18 cellular contexts compared by ENCODE assay signal in the genomic region with DNA sequence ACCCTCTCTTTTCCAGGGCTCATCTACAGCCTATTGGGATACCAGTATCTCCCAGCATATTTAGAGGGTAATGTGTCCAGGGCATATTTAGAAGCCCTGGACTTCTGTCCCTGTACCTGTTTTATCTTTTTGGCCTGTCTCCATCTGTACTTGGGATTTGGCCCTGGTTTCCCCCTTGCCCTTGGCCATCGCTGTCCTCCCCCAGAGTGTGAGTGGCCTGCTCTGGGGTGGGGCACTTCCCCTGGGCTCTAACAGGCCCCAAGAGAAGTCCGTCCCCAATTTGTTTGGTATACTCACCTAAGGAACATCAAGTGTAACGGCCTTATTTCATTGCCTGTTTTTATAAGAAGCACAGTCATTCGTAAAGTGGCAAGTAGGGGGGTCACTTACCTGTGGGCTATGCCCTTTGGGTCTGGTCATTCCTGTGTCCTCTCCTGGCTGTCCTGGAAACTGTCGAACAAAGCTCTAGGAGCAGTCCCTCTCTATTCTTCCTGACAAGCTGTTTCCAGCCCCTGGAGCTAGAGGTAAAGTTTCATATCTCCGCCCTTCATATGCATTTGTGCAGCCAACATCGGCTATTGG.
DNase-seq lines count a peak whose midpoint lies in the region; ATAC-seq and TF ChIP-seq lines count a peak whose summit lies in the region.
"Had no signal": no experiment of that assay in that cellular context is flagged by ENCODE, and none has a peak within 500 bp of the region (broad histone marks: within the 10 kb centered on the region; RNA-seq: fewer than 3 reads in every experiment).

No MANE protein-coding gene starts in this region.

- H3K36me3 ChIP-seq in heart right ventricle = peaks cover 0 to 87% (median 40%) of the 10 kb centered on the region in 9 donors
- H3K36me3 ChIP-seq in thyroid gland = peaks cover 16 to 32% of the 10 kb centered on the region in 2 donors
- H3K36me3 ChIP-seq in ovary = no peaks in the 10 kb centered on the region
- H3K36me3 ChIP-seq: breast epithelium had no signal

- peak overlapping the region in 4 of 5 experiments; percentile 34 to 69 (median 58) for H3K4me3 Mint-ChIP-seq in brain
- H3K4me3 Mint-ChIP-seq in neural crest cell = peak overlapping the region; percentile 24
- no peak overlapping the region for H3K4me3 Mint-ChIP-seq in activated CD4-positive, alpha-beta T cell treated with anti-CD3 and anti-CD28 coated beads, Interleukin-2, amount 10 ng/mL, durations not matched to agents 24 days and 14 days
- H3K4me3 Mint-ChIP-seq: CD4-positive, alpha-beta memory T cell; memory B cell; natural killer cell treated with Interleukin-12 subunit alpha and Interleukin-12 subunit beta and Interleukin-15 and Interleukin-18, amount 100 ng/mL, for 72 hours had no signal

- H3K27me3 ChIP-seq in heart right ventricle (no peaks in the 10 kb centered on the region), thyroid gland (no peaks in the 10 kb centered on the region), ovary (no peaks in the 10 kb centered on the region)
- H3K27me3 ChIP-seq: breast epithelium had no signal

- H3K27ac Mint-ChIP-seq in brain (peak overlapping the region in 4 of 5 experiments; percentile 74 to 98 (median 85)), neural crest cell (ENCODE audit: unreplicated experiment) (peak overlapping the region; percentile 24)
- no peak overlapping the region for H3K27ac Mint-ChIP-seq in activated CD4-positive, alpha-beta T cell treated with anti-CD3 and anti-CD28 coated beads, Interleukin-2, amount 10 ng/mL, durations not matched to agents 24 days and 14 days
- H3K27ac Mint-ChIP-seq: natural killer cell treated with Interleukin-12 subunit alpha and Interleukin-12 subunit beta and Interleukin-15 and Interleukin-18, amount 100 ng/mL, for 72 hours had no signal

- TF ChIP-seq EP300 in ovary (IDR thresholded peaks at IDR 0.05) = no peak

- no peak for TF ChIP-seq CTCF in brain (conservative IDR thresholded peaks at IDR 0.05)
- TF ChIP-seq CTCF in heart right ventricle (IDR thresholded peaks at IDR 0.05) = no peak
- TF ChIP-seq CTCF in neural crest cell (conservative IDR thresholded peaks at IDR 0.05) = no peak
- TF ChIP-seq CTCF in thyroid gland (IDR thresholded peaks at IDR 0.05) = peak in 1 of 6 experiments; percentile 21
- TF ChIP-seq CTCF in ovary (IDR thresholded peaks at IDR 0.05) = no peak

- H3K4me1 ChIP-seq in heart right ventricle (peaks cover 21 to 77% (median 55%) of the 10 kb centered on the region in 9 donors), thyroid gland (peaks cover 20 to 38% of the 10 kb centered on the region in 2 donors), ovary (ENCODE audit: insufficient read depth) (peaks cover 6% of the 10 kb centered on the region)
- H3K4me1 ChIP-seq: breast epithelium had no signal

- intact Hi-C loops in heart right ventricle (cut with DNase I) = loop anchor here in 4 of 10 donors (5.0 kb wide), 3 partner anchors 35 to 70 kb away; no protein-coding TSS in a partner anchor
- intact Hi-C loops in thyroid gland (cut with DNase I) = no loop called here
- intact Hi-C loops in activated CD4-positive, alpha-beta T cell treated with anti-CD3 and anti-CD28 coated beads, Interleukin-2, amount 10 ng/mL, durations not matched to agents 24 days and 14 days (cut with micrococcal nuclease) = no loop called here
- intact Hi-C loops in ovary (cut with DNase I) = no loop called here

- H3K36me3 Mint-ChIP-seq in brain (peaks cover 38% of the 10 kb centered on the region), neural crest cell (ENCODE audit: low read depth) (no peaks in the 10 kb centered on the region)
- H3K36me3 Mint-ChIP-seq in activated CD4-positive, alpha-beta T cell treated with anti-CD3 and anti-CD28 coated beads, Interleukin-2, amount 10 ng/mL, durations not matched to agents 24 days and 14 days (ENCODE audit: low read depth) = no peaks in the 10 kb centered on the region
- H3K36me3 Mint-ChIP-seq: natural killer cell treated with Interleukin-12 subunit alpha and Interleukin-12 subunit beta and Interleukin-15 and Interleukin-18, amount 100 ng/mL, for 72 hours had no signal

- H3K9me3 Mint-ChIP-seq in brain (no peaks in the 10 kb centered on the region), neural crest cell (no peaks in the 10 kb centered on the region)
- no peaks in the 10 kb centered on the region for H3K9me3 Mint-ChIP-seq in activated CD4-positive, alpha-beta T cell treated with anti-CD3 and anti-CD28 coated beads, Interleukin-2, amount 10 ng/mL, durations not matched to agents 24 days and 14 days
- H3K9me3 Mint-ChIP-seq: CD4-positive, alpha-beta memory T cell; memory B cell; natural killer cell treated with Interleukin-12 subunit alpha and Interleukin-12 subunit beta and Interleukin-15 and Interleukin-18, amount 100 ng/mL, for 72 hours had no signal

- H3K27me3 Mint-ChIP-seq in brain (no peaks in the 10 kb centered on the region), neural crest cell (ENCODE audit: low read depth) (no peaks in the 10 kb centered on the region)
- no peaks in the 10 kb centered on the region for H3K27me3 Mint-ChIP-seq in activated CD4-positive, alpha-beta T cell treated with anti-CD3 and anti-CD28 coated beads, Interleukin-2, amount 10 ng/mL, durations not matched to agents 24 days and 14 days
- H3K27me3 Mint-ChIP-seq: CD4-positive, alpha-beta memory T cell; memory B cell; natural killer cell treated with Interleukin-12 subunit alpha and Interleukin-12 subunit beta and Interleukin-15 and Interleukin-18, amount 100 ng/mL, for 72 hours had no signal

- H3K9me3 ChIP-seq in heart right ventricle (no peaks in the 10 kb centered on the region), thyroid gland (no peaks in the 10 kb centered on the region), ovary (no peaks in the 10 kb centered on the region)
- H3K9me3 ChIP-seq: breast epithelium had no signal

- DNase-seq in heart right ventricle = no peak
- DNase-seq in neural crest cell (ENCODE audit: low read depth, low spot score) = no peak
- peak; percentile 58 to 71 for DNase-seq in thyroid gland
- no peak for DNase-seq in activated CD4-positive, alpha-beta T cell treated with anti-CD3 and anti-CD28 coated beads, Interleukin-2, amount 10 ng/mL, durations not matched to agents 24 days and 14 days
- DNase-seq in NCI-H1694 (lab: John Stamatoyannopoulos, UW) = no peak
- DNase-seq in ovary = no peak
- DNase-seq: activated CD4-positive, alpha-beta T cell treated with anti-CD3 and anti-CD28 coated beads for 48 hours; CD4-positive, alpha-beta memory T cell; foreskin fibroblast; GDM1; IMR-90; NCI-H1417 treated with DMSO at 0.1 percent for 48 hours had no signal

- no peak for TF ChIP-seq POLR2A in thyroid gland (IDR thresholded peaks at IDR 0.05)
- no peak for TF ChIP-seq POLR2A in ovary (IDR thresholded peaks at IDR 0.05)

- peaks cover 62% of the 10 kb centered on the region for H3K4me1 Mint-ChIP-seq in brain
- H3K4me1 Mint-ChIP-seq in neural crest cell = peaks cover 35% of the 10 kb centered on the region
- H3K4me1 Mint-ChIP-seq in activated CD4-positive, alpha-beta T cell treated with anti-CD3 and anti-CD28 coated beads, Interleukin-2, amount 10 ng/mL, durations not matched to agents 24 days and 14 days = peaks cover 3% of the 10 kb centered on the region

- peak overlapping the region; percentile 32 to 85 (median 68) for H3K27ac ChIP-seq in heart right ventricle
- peak overlapping the region; percentile 62 to 66 (median 64) for H3K27ac ChIP-seq in thyroid gland
- H3K27ac ChIP-seq in ovary = no peak overlapping the region
- H3K27ac ChIP-seq: breast epithelium, GM23248 had no signal

- 31 to 34% methylated on average over 7 of the region's 7 CpGs for WGBS in heart right ventricle, 2 donors
- 40 to 55% methylated on average over 7 of the region's 7 CpGs for WGBS in thyroid gland, 2 donors
- WGBS in ovary, 3 donors = 87 to 90% (median 89%) methylated on average over 7 of the region's 7 CpGs

- H3K4me3 ChIP-seq in heart right ventricle (peak overlapping the region in 3 of 10 donors; percentile 3 to 23 (median 8)), thyroid gland (replicated peaks in 1 of 3) (no peak overlapping the region), ovary (no peak overlapping the region)
- H3K4me3 ChIP-seq: breast epithelium, GM23248 had no signal

- peak; percentile 7 to 73 (median 48) for ATAC-seq in heart right ventricle
- no peak for ATAC-seq in GM21390 (IDR thresholded peaks at IDR 0.05; ENCODE audit: unreplicated experiment)
- ATAC-seq: natural killer cell treated with Interleukin-12 subunit alpha and Interleukin-12 subunit beta and Interleukin-15 and Interleukin-18, amount 100 ng/mL, for 72 hours had no signal

Comparison
In these comparisons a context has a peak if more than half of its experiments do, and no peak if none do; other contexts are left out.
1. DNase-seq: peak in thyroid gland (2 of 2); none in heart right ventricle (0 of 2), neural crest cell (single experiment), activated CD4-positive, alpha-beta T cell treated with anti-CD3 and anti-CD28 coated beads, Interleukin-2, amount 10 ng/mL, durations not matched to agents 24 days and 14 days (single experiment), NCI-H1694 (single experiment) and ovary (0 of 5).
2. H3K27ac ChIP-seq: peak in heart right ventricle (10 of 10) and thyroid gland (3 of 3); none in ovary (0 of 2).